ENCODE assay signal across 12 cellular contexts in the genomic region with DNA sequence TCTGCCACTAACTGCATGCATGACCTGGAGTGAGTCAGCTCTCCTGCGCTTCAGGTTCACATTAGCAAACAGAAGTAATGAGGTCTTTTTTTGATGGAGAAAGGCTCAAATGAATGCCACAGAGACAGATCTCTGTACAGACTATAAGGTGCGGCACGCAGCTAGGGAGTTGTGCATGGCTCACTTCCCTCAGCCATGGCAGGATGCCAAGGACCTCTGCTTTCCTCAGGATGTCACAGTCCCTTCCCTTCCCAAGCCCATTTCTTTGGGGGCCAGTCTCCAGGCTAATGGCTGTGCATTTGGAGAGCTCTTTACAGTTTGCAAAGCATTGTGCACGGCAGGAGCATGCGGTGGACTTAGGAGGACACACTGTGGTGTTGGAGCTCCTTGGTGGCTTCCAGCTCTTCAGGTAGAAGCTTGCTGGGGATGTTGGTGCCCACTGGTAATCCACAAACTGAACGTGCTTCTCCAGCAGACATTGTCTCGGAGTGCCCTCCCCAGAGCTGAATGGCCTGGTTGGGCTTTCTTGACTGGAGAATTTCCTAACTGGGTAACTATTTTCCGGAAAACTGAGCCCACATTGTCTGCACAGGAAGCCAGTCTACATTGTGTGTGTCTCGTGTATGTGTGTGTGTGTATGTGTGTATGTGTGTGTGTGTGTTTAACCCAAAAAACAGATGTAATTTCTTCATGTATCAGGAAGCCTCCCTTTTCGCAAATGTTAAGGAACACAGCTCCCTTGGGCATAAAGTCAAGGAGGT.
DNase-seq lines count a peak whose midpoint lies in the region; ATAC-seq and TF ChIP-seq lines count a peak whose summit lies in the region.
"Had no signal": no experiment of that assay in that cellular context is flagged by ENCODE, and none has a peak within 500 bp of the region (broad histone marks: within the 10 kb centered on the region; RNA-seq: fewer than 3 reads in every experiment).

No MANE protein-coding gene starts in this region.

- H3K4me1 ChIP-seq in RWPE2 (ENCODE audit: insufficient read depth, poor library complexity, severe bottlenecking): peaks cover 44% of the 10 kb centered on the region
- H3K4me1 ChIP-seq in skeletal muscle tissue (ENCODE audit: control insufficient read depth in 3 of 3, insufficient read depth in 3 of 3, low read length in 3 of 3): peaks cover 37 to 56% (median 51%) of the 10 kb centered on the region in 3 donors

- no peak overlapping the region for H3K27ac ChIP-seq in RWPE2 (ENCODE audit: poor library complexity, severe bottlenecking)
- H3K27ac ChIP-seq in skeletal muscle tissue (ENCODE audit: low read depth, low read length): peak overlapping the region; percentile 74
- no peak overlapping the region for H3K27ac ChIP-seq in RWPE1
- H3K27ac ChIP-seq: 22Rv1 had no signal

- TF ChIP-seq CTCF in RWPE2 (IDR thresholded peaks at IDR 0.05; ENCODE audit: poor library complexity, severe bottlenecking): no peak
- TF ChIP-seq CTCF in RWPE1 (conservative IDR thresholded peaks at IDR 0.05; ENCODE audit: low read depth): no peak

- CTCF ChIA-PET in RWPE1 (lab: Yijun Ruan, JAX): interaction anchor here (1.7 kb wide), 1 partner anchor 168 kb away, joined by 4 read pairs; no protein-coding TSS in a partner anchor

- ATAC-seq in RWPE2 (ENCODE audit: low read depth): peak; percentile 49
- ATAC-seq in HG02623 (IDR thresholded peaks at IDR 0.05; ENCODE audit: unreplicated experiment): no peak
- no peak for ATAC-seq in HG03159 (IDR thresholded peaks at IDR 0.05; ENCODE audit: unreplicated experiment)
- ATAC-seq: left colon had no signal

- H3K9ac ChIP-seq in skeletal muscle tissue (ENCODE audit: low read depth in 1 of 3, low read length in 3 of 3): no peak overlapping the region

- no peaks in the 10 kb centered on the region for H3K27me3 ChIP-seq in RWPE2 (ENCODE audit: insufficient read depth, poor library complexity, severe bottlenecking)
- H3K27me3 ChIP-seq in skeletal muscle tissue (ENCODE audit: control insufficient read depth in 3 of 3, insufficient read depth in 3 of 3, low read length in 3 of 3): no peaks in the 10 kb centered on the region

- H3K9me3 ChIP-seq in RWPE2 (ENCODE audit: severe bottlenecking): no peaks in the 10 kb centered on the region
- H3K9me3 ChIP-seq in skeletal muscle tissue (ENCODE audit: control insufficient read depth in 3 of 3, low read length in 3 of 3): no peaks in the 10 kb centered on the region

- POLR2A ChIA-PET in RWPE1 (lab: Yijun Ruan, JAX; ENCODE audit: low non-redundant PET): no interaction called here

- DNase-seq in NCI-H1105 treated with DMSO at 0.1 percent for 48 hours (lab: John Stamatoyannopoulos, UW) (peak; percentile 23), NCI-H1105 (lab: John Stamatoyannopoulos, UW) (no peak), RWPE2 (ENCODE audit: low spot score) (no peak), glomerular visceral epithelial cell (ENCODE audit: extremely low spot score) (peak; percentile 63), RWPE1 (ENCODE audit: low spot score) (no peak)
- DNase-seq: activated CD4-positive, CD25-positive, alpha-beta regulatory T cell; left colon; OCI-M1 had no signal

- no peaks in the 10 kb centered on the region for H3K36me3 ChIP-seq in RWPE2 (ENCODE audit: low read depth)
- no peaks in the 10 kb centered on the region for H3K36me3 ChIP-seq in skeletal muscle tissue (ENCODE audit: control insufficient read depth in 3 of 3, insufficient read depth in 3 of 3, low read length in 3 of 3)

- H3K4me3 ChIP-seq in RWPE2 (ENCODE audit: severe bottlenecking) (no peak overlapping the region), skeletal muscle tissue (ENCODE audit: low read length in 3 of 3) (no peak overlapping the region)

Comparison
In these comparisons a context has a peak if more than half of its experiments do, and no peak if none do; other contexts are left out.
1. DNase-seq: peak in NCI-H1105 treated with DMSO at 0.1 percent for 48 hours (single experiment) and glomerular visceral epithelial cell (single experiment); none in NCI-H1105 (single experiment), RWPE2 (single experiment) and RWPE1 (single experiment).